ENCODE assay signal across 9 cellular contexts in genomic region chr2:86072271-86072858, GRCh38. TPM values are rescaled to one million over a fixed set of nuclear protein-coding genes. Genes with fewer than 3 reads are reported as not detected.
DNase-seq lines count a peak whose midpoint lies in the region; ATAC-seq and TF ChIP-seq lines count a peak whose summit lies in the region.
"Had no signal": no experiment of that assay in that cellular context is flagged by ENCODE, and none has a peak within 500 bp of the region (broad histone marks: within the 10 kb centered on the region; RNA-seq: fewer than 3 reads in every experiment).

No MANE protein-coding gene starts in this region.

- ATAC-seq in memory B cell (ENCODE audit: low read depth) (peak; percentile 92), HG03045 (IDR thresholded peaks at IDR 0.05; ENCODE audit: unreplicated experiment) (no peak), GM19328 (IDR thresholded peaks at IDR 0.05; ENCODE audit: unreplicated experiment) (no peak)

- H3K27me3 Mint-ChIP-seq in brain, result no peaks in the 10 kb centered on the region
- no peaks in the 10 kb centered on the region for H3K27me3 Mint-ChIP-seq in memory B cell

- no peaks in the 10 kb centered on the region for H3K9me2 ChIP-seq in MM.1S (replicated peaks; ENCODE audit: insufficient read depth, low read length)

- peaks cover 21% of the 10 kb centered on the region; the same call in 1 of the 2 replicates for H3F3A ChIP-seq in MM.1S (ENCODE audit: insufficient read depth, low read length)

- H3K27ac Mint-ChIP-seq in brain (peak overlapping the region in 3 of 5 experiments; percentile 68 to 87 (median 74)), memory B cell (peak overlapping the region; percentile 86)

- no peaks in the 10 kb centered on the region for H3K9me3 ChIP-seq in MM.1S (replicated peaks; ENCODE audit: insufficient read depth, low read length)

- TF ChIP-seq CTCF in MM.1S (IDR thresholded peaks at IDR 0.05; ENCODE audit: low read length) (no peak), brain (conservative IDR thresholded peaks at IDR 0.05) (no peak)

- H4K20me1 ChIP-seq in MM.1S (ENCODE audit: insufficient read depth, low read length), result no peaks in the 10 kb centered on the region

- H3K79me2 ChIP-seq in MM.1S (ENCODE audit: low read length), result no peaks in the 10 kb centered on the region; the same call in 1 of the 2 replicates

- 0 out of 2 replicates have a peak, but pooled peaks cover 10% of the 10 kb centered on the region for H3K36me3 ChIP-seq in MM.1S (replicated peaks; ENCODE audit: insufficient read depth, low read length)

- H3K9ac ChIP-seq in MM.1S (ENCODE audit: low read length), result no peak overlapping the region

- peak overlapping the region; percentile 50; the same call in 1 of the 2 replicates for H3K27ac ChIP-seq in MM.1S (ENCODE audit: low read length)
- H3K27ac ChIP-seq: SK-N-MC had no signal

- H3K9me3 Mint-ChIP-seq in brain (peaks cover 0 to 6% (median 0%) of the 10 kb centered on the region in 5 experiments), memory B cell (no peaks in the 10 kb centered on the region)

- H3K4me1 Mint-ChIP-seq in brain (peaks cover 12% of the 10 kb centered on the region), memory B cell (peaks cover 31% of the 10 kb centered on the region)

- peaks cover 40% of the 10 kb centered on the region for H3K4me1 ChIP-seq in MM.1S (ENCODE audit: low read length)

- DNase-seq in DMS 273 (lab: John Stamatoyannopoulos, UW; ENCODE audit: unreplicated experiment), result peak; percentile 20
- DNase-seq in DMS 273 treated with DMSO at 0.1 percent for 48 hours (lab: John Stamatoyannopoulos, UW), result no peak
- peak; percentile 47 for DNase-seq in MM.1S
- peak; percentile 54 to 61 for DNase-seq in memory B cell (ENCODE audit: low spot score in 2 of 2)
- DNase-seq in NCI-H2227 (lab: John Stamatoyannopoulos, UW; ENCODE audit: unreplicated experiment), result no peak

- H3K36me3 Mint-ChIP-seq in brain (peaks cover 79% of the 10 kb centered on the region), memory B cell (peaks cover 9% of the 10 kb centered on the region)

- H2AFZ ChIP-seq in MM.1S (ENCODE audit: low read length), result no peak overlapping the region

- H3K4me3 Mint-ChIP-seq in brain, result no peak overlapping the region
- peak overlapping the region; percentile 3 for H3K4me3 Mint-ChIP-seq in memory B cell

- H3K4me2 ChIP-seq in MM.1S (ENCODE audit: low read depth, low read length), result peak overlapping the region; percentile 11; the same call in 1 of the 2 replicates

- H3K4me3 ChIP-seq in MM.1S (ENCODE audit: low read length), result no peak overlapping the region
- H3K4me3 ChIP-seq: SK-N-MC had no signal

- H3K27me3 ChIP-seq in MM.1S (replicated peaks; ENCODE audit: insufficient read depth, low read length), result no peaks in the 10 kb centered on the region

RNA-seq across cellular contexts. Expression of gene POLR1A, which starts 33.3 kb away (rescaled TPM):
- 10.8 TPM for polyA plus RNA-seq in brain (ENCODE audit: insufficient read depth, low read depth, low replicate concordance)

RNA-seq across cellular contexts. Expression of gene PTCD3, which starts 33.7 kb away (rescaled TPM):
- polyA plus RNA-seq in brain (ENCODE audit: insufficient read depth, low read depth, low replicate concordance), result 33.8 TPM

Comparison
In these comparisons a context has a peak if more than half of its experiments do, and no peak if none do; other contexts are left out.
1. DNase-seq: peak in DMS 273 (single experiment), MM.1S (single experiment) and memory B cell (2 of 2); none in DMS 273 treated with DMSO at 0.1 percent for 48 hours (single experiment) and NCI-H2227 (single experiment).